30 cellular contexts compared by ENCODE assay signal in genomic region chr9:88816591-88816990, GRCh38.
"Had no signal": no experiment of that assay in that cellular context is flagged by ENCODE, and none has a peak within 500 bp of the region (broad histone marks: within the 10 kb centered on the region; RNA-seq: fewer than 3 reads in every experiment).

No MANE protein-coding gene starts in this region.

- H3K4me3 Mint-ChIP-seq: activated CD4-positive, alpha-beta memory T cell treated with anti-CD3 and anti-CD28 coated beads, Interleukin-2, amount 10 ng/mL, durations not matched to agents 7 days and 5 days; activated CD4-positive, alpha-beta T cell treated with anti-CD3 and anti-CD28 coated beads for 36 hours; activated CD4-positive, alpha-beta T cell treated with anti-CD3 and anti-CD28 coated beads, Interleukin-2, amount 10 ng/mL, durations not matched to agents 24 days and 14 days; activated naive CD4-positive, alpha-beta T cell treated with anti-CD3 and anti-CD28 coated beads, Interleukin-2, amount 10 ng/mL, durations not matched to agents 7 days and 5 days; activated naive CD8-positive, alpha-beta T cell treated with anti-CD3 and anti-CD28 coated beads, Interleukin-2, amount 10 ng/mL, durations not matched to agents 7 days and 5 days; activated T-cell treated with anti-CD3 and anti-CD28 coated beads, Interleukin-2, amount 50 U/mL, for 24 hours; activated T-cell treated with anti-CD3 and anti-CD28 coated beads, Interleukin-2, amount 50 U/mL, for 72 hours; effector memory CD8-positive, alpha-beta T cell had no signal

- H3K27ac ChIP-seq: body of pancreas, esophagus muscularis mucosa, foreskin keratinocyte, gastrocnemius medialis, heart left ventricle had no signal

- H3K9me3 ChIP-seq: body of pancreas, gastrocnemius medialis had no signal

- H3K4me1 Mint-ChIP-seq: activated CD4-positive, alpha-beta memory T cell treated with anti-CD3 and anti-CD28 coated beads, Interleukin-2, amount 10 ng/mL, durations not matched to agents 7 days and 5 days; activated CD4-positive, alpha-beta T cell treated with anti-CD3 and anti-CD28 coated beads for 36 hours; activated CD4-positive, alpha-beta T cell treated with anti-CD3 and anti-CD28 coated beads, Interleukin-2, amount 10 ng/mL, durations not matched to agents 24 days and 14 days; activated naive CD4-positive, alpha-beta T cell treated with anti-CD3 and anti-CD28 coated beads, Interleukin-2, amount 10 ng/mL, durations not matched to agents 7 days and 5 days; activated naive CD8-positive, alpha-beta T cell treated with anti-CD3 and anti-CD28 coated beads, Interleukin-2, amount 10 ng/mL, durations not matched to agents 7 days and 5 days had no signal

- ATAC-seq: activated CD4-positive, alpha-beta T cell treated with anti-CD3 and anti-CD28 coated beads for 36 hours; activated naive CD4-positive, alpha-beta T cell treated with anti-CD3 and anti-CD28 coated beads, Interleukin-2, amount 50 U/mL, for 72 hours; activated T-cell treated with anti-CD3 and anti-CD28 coated beads, Interleukin-2, amount 50 U/mL, for 72 hours; body of pancreas; effector memory CD8-positive, alpha-beta T cell; foreskin keratinocyte; gastrocnemius medialis; heart left ventricle had no signal

- H3K9me3 Mint-ChIP-seq: activated CD4-positive, alpha-beta memory T cell treated with anti-CD3 and anti-CD28 coated beads, Interleukin-2, amount 10 ng/mL, durations not matched to agents 7 days and 5 days; activated CD4-positive, alpha-beta T cell treated with anti-CD3 and anti-CD28 coated beads, Interleukin-2, amount 10 ng/mL, durations not matched to agents 24 days and 14 days; activated naive CD4-positive, alpha-beta T cell treated with anti-CD3 and anti-CD28 coated beads, Interleukin-2, amount 10 ng/mL, durations not matched to agents 7 days and 5 days; activated naive CD4-positive, alpha-beta T cell treated with anti-CD3 and anti-CD28 coated beads, Interleukin-2, amount 50 U/mL, for 72 hours; activated naive CD8-positive, alpha-beta T cell treated with anti-CD3 and anti-CD28 coated beads, Interleukin-2, amount 10 ng/mL, durations not matched to agents 7 days and 5 days; activated T-cell treated with anti-CD3 and anti-CD28 coated beads, Interleukin-2, amount 50 U/mL, for 24 hours; activated T-cell treated with anti-CD3 and anti-CD28 coated beads, Interleukin-2, amount 50 U/mL, for 72 hours; effector memory CD8-positive, alpha-beta T cell had no signal

- H3K4me1 ChIP-seq: body of pancreas, foreskin keratinocyte, gastrocnemius medialis had no signal

- H3K36me3 ChIP-seq: esophagus muscularis mucosa, gastrocnemius medialis, heart left ventricle had no signal

- H3K27me3 ChIP-seq: body of pancreas, esophagus muscularis mucosa, foreskin keratinocyte, gastrocnemius medialis had no signal

- DNase-seq: activated CD4-positive, alpha-beta memory T cell treated with anti-CD3 and anti-CD28 coated beads, Interleukin-2, amount 10 ng/mL, durations not matched to agents 7 days and 5 days; activated CD4-positive, alpha-beta T cell treated with anti-CD3 and anti-CD28 coated beads for 36 hours; activated CD4-positive, alpha-beta T cell treated with anti-CD3 and anti-CD28 coated beads, Interleukin-2, amount 10 ng/mL, durations not matched to agents 24 days and 14 days; activated CD4-positive, CD25-positive, alpha-beta regulatory T cell; activated CD4-positive, CD25-positive, alpha-beta regulatory T cell treated with anti-CD3 and anti-CD28 coated beads, Interleukin-2, amount 50 U/mL, for 72 hours; activated CD8-positive, alpha-beta memory T cell treated with anti-CD3 and anti-CD28 coated beads, Interleukin-2, amount 50 U/mL, for 48 hours; activated gamma-delta T cell; activated naive CD4-positive, alpha-beta T cell; activated naive CD4-positive, alpha-beta T cell treated with anti-CD3 and anti-CD28 coated beads, Interleukin-2, amount 10 ng/mL, durations not matched to agents 7 days and 5 days; activated naive CD8-positive, alpha-beta T cell treated with anti-CD3 and anti-CD28 coated beads, Interleukin-2, amount 10 ng/mL, durations not matched to agents 7 days and 5 days; activated T-cell treated with anti-CD3 and anti-CD28 coated beads for 4 hours; activated T-cell treated with anti-CD3 and anti-CD28 coated beads, Interleukin-2, amount 50 U/mL, for 24 hours; activated T-cell treated with anti-CD3 and anti-CD28 coated beads, Interleukin-2, amount 50 U/mL, for 72 hours; amniotic stem cell; anterior cingulate cortex; body of pancreas; caudate nucleus; cortex of kidney; dermis blood vessel endothelial cell; effector CD4-positive, alpha-beta T cell; effector memory CD8-positive, alpha-beta T cell; erythroblast; foreskin keratinocyte; gastrocnemius medialis; glutamatergic neuron; heart left ventricle; T-helper 2 cell had no signal

- H3K36me3 Mint-ChIP-seq: activated naive CD4-positive, alpha-beta T cell treated with anti-CD3 and anti-CD28 coated beads, Interleukin-2, amount 10 ng/mL, durations not matched to agents 7 days and 5 days; activated naive CD8-positive, alpha-beta T cell treated with anti-CD3 and anti-CD28 coated beads, Interleukin-2, amount 10 ng/mL, durations not matched to agents 7 days and 5 days had no signal

- H3K27me3 Mint-ChIP-seq: activated CD4-positive, alpha-beta memory T cell treated with anti-CD3 and anti-CD28 coated beads, Interleukin-2, amount 10 ng/mL, durations not matched to agents 7 days and 5 days had no signal

- FAIRE-seq: colon had no signal

- H3K27ac Mint-ChIP-seq: activated CD4-positive, alpha-beta memory T cell treated with anti-CD3 and anti-CD28 coated beads, Interleukin-2, amount 10 ng/mL, durations not matched to agents 7 days and 5 days; activated CD4-positive, alpha-beta T cell treated with anti-CD3 and anti-CD28 coated beads for 36 hours; activated CD4-positive, alpha-beta T cell treated with anti-CD3 and anti-CD28 coated beads, Interleukin-2, amount 10 ng/mL, durations not matched to agents 24 days and 14 days; activated naive CD4-positive, alpha-beta T cell treated with anti-CD3 and anti-CD28 coated beads, Interleukin-2, amount 10 ng/mL, durations not matched to agents 7 days and 5 days; activated naive CD4-positive, alpha-beta T cell treated with anti-CD3 and anti-CD28 coated beads, Interleukin-2, amount 50 U/mL, for 72 hours; activated naive CD8-positive, alpha-beta T cell treated with anti-CD3 and anti-CD28 coated beads, Interleukin-2, amount 10 ng/mL, durations not matched to agents 7 days and 5 days; activated T-cell treated with anti-CD3 and anti-CD28 coated beads, Interleukin-2, amount 50 U/mL, for 24 hours; activated T-cell treated with anti-CD3 and anti-CD28 coated beads, Interleukin-2, amount 50 U/mL, for 72 hours; effector memory CD8-positive, alpha-beta T cell had no signal

- H3K4me3 ChIP-seq: body of pancreas, esophagus muscularis mucosa, gastrocnemius medialis, heart left ventricle had no signal
